Comparison of ENCODE assay signal across 8 cellular contexts in the genomic region with DNA sequence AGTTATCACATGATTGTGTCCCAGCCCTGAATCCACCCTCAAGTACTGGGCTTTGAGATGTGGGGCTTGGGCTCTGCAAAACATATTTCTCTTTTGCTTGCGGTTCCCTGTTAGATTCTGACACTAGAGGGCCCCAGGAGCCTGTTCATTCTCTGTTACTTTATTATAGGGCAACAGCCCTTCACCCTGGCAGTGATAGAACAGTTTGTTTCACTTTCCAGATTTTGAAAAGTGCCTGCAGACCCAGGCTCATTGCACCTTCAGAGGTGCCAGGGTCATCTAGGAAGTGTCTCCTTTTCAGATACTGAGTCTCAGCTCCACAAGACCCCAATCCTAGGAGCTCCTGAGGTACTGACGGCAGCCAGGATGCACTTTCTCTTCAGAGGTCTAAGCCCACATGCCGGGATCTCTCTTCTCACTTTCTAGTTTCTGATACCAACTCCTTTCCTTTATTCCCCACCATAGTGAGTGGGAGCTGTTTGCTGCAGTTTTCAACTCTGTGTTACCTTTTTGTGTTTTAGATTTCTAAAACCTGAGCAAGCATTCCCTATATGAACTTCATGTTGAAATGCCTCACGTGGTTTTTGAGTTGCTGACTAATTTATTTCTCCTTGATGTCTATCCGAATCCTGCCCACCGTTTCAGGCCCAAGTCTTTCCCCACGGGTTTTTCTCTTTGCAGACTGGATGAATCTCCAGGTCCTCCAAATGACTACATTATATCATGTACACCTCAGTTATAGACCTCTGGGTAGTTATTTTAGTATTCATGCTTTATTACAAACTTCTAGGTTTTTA. TPM values are rescaled to one million over a fixed set of nuclear protein-coding genes. Genes with fewer than 3 reads are reported as not detected.
A peak's percentile ranks its signal among the peaks of the same experiment; 100 is the strongest.
DNase-seq lines count a peak whose midpoint lies in the region; ATAC-seq and TF ChIP-seq lines count a peak whose summit lies in the region.

No MANE protein-coding gene starts in this region.

- H3K4me1 Mint-ChIP-seq in Caco-2 (ENCODE audit: low read depth, unreplicated experiment) = no peaks in the 10 kb centered on the region
- no peaks in the 10 kb centered on the region for H3K4me1 Mint-ChIP-seq in progenitor cell of endocrine pancreas (ENCODE audit: low read depth)

- BruUV-seq in Caco-2 (replicated peaks; lab: Mats Ljungman, UMichigan) = no TSS peak

- POLR2A ChIA-PET in Caco-2 (lab: Charles Lee) = no interaction called here

- peak; percentile 79 for ATAC-seq in GM19455 (IDR thresholded peaks at IDR 0.05; ENCODE audit: unreplicated experiment)
- peak; percentile 91 for ATAC-seq in RWPE2 (ENCODE audit: low read depth)
- no peak for ATAC-seq in HG03097 (IDR thresholded peaks at IDR 0.05; ENCODE audit: low FRiP score, unreplicated experiment)

- H3K4me3 ChIP-seq in Caco-2 (ENCODE audit: low read depth, low read length) (no peak overlapping the region), RWPE2 (ENCODE audit: severe bottlenecking) (peak overlapping the region; percentile 17)

- CTCF ChIA-PET in Caco-2 (lab: Charles Lee) = no interaction called here

- no peak overlapping the region for H3K4me3 Mint-ChIP-seq in Caco-2 (ENCODE audit: unreplicated experiment)
- H3K4me3 Mint-ChIP-seq in progenitor cell of endocrine pancreas (ENCODE audit: low read depth) = no peak overlapping the region

- no peaks in the 10 kb centered on the region for H3K36me3 ChIP-seq in Caco-2 (ENCODE audit: control insufficient read depth, insufficient read depth, low read length)
- no peaks in the 10 kb centered on the region for H3K36me3 ChIP-seq in RWPE2 (ENCODE audit: low read depth)

- H3K4me1 ChIP-seq in Caco-2 = no peaks in the 10 kb centered on the region
- H3K4me1 ChIP-seq in RWPE2 (ENCODE audit: insufficient read depth, poor library complexity, severe bottlenecking) = peaks cover 3% of the 10 kb centered on the region

- intact Hi-C loops in Caco-2 (cut with micrococcal nuclease; ENCODE audit: unreplicated experiment) = loop anchor here (1.0 kb wide), 1 partner anchor 472 kb away; no protein-coding TSS in a partner anchor

- H3K27me3 ChIP-seq in Caco-2 (replicated peaks; ENCODE audit: control insufficient read depth, insufficient read depth, low read length) (no peaks in the 10 kb centered on the region), RWPE2 (ENCODE audit: insufficient read depth, poor library complexity, severe bottlenecking) (no peaks in the 10 kb centered on the region)

- no peaks in the 10 kb centered on the region for H3K27me3 Mint-ChIP-seq in Caco-2 (ENCODE audit: insufficient read depth, unreplicated experiment)
- peaks cover 32% of the 10 kb centered on the region for H3K27me3 Mint-ChIP-seq in progenitor cell of endocrine pancreas

- no peak overlapping the region for H3K27ac Mint-ChIP-seq in Caco-2 (ENCODE audit: unreplicated experiment)
- H3K27ac Mint-ChIP-seq in progenitor cell of endocrine pancreas = no peak overlapping the region

- H3K27ac ChIP-seq in RWPE2 (ENCODE audit: poor library complexity, severe bottlenecking) = no peak overlapping the region

- DNase-seq in Caco-2 (peak; percentile 55 to 71), RWPE2 (ENCODE audit: low spot score) (no peak), germinal center (ENCODE audit: low spot score) (peak; percentile 47), progenitor cell of endocrine pancreas (ENCODE audit: low spot score, unreplicated experiment) (peak; percentile 20)
- peak; percentile 56 for DNase-seq in activated naive CD4-positive, alpha-beta T cell treated with Interleukin-2 at 50 U/mL for 16 hours

- H3K9me3 ChIP-seq in Caco-2 (no peaks in the 10 kb centered on the region), RWPE2 (ENCODE audit: severe bottlenecking) (no peaks in the 10 kb centered on the region)

- H3K36me3 Mint-ChIP-seq in Caco-2 (ENCODE audit: insufficient read depth, unreplicated experiment) (no peaks in the 10 kb centered on the region), progenitor cell of endocrine pancreas (ENCODE audit: insufficient read depth) (no peaks in the 10 kb centered on the region)

- TF ChIP-seq CTCF in Caco-2 (IDR thresholded peaks at IDR 0.05; ENCODE audit: insufficient read depth in 1 of 2, low read depth in 1 of 2, low read length in 1 of 2, severe bottlenecking in 1 of 2, unreplicated experiment in 1 of 2) (peak; percentile 71 to 86), LNCAP (IDR thresholded peaks at IDR 0.05) (peak; percentile 72), RWPE2 (IDR thresholded peaks at IDR 0.05; ENCODE audit: poor library complexity, severe bottlenecking) (peak; percentile 90), progenitor cell of endocrine pancreas (IDR thresholded peaks at IDR 0.05; ENCODE audit: unreplicated experiment) (peak; percentile 80)

- no peaks in the 10 kb centered on the region for H3K9me3 Mint-ChIP-seq in Caco-2 (ENCODE audit: unreplicated experiment)
- no peaks in the 10 kb centered on the region for H3K9me3 Mint-ChIP-seq in progenitor cell of endocrine pancreas (ENCODE audit: low read depth)

RNA-seq across cellular contexts. Expression of a gene that starts 10.9 kb away (rescaled TPM):
- 15.1 and 17.0 TPM in 2 replicates for total RNA-seq in Caco-2 (2022)
- total RNA-seq in progenitor cell of endocrine pancreas = 23.6 and 25.5 TPM in 2 replicates

RNA-seq across cellular contexts. Expression of a gene that starts 51.9 kb away (rescaled TPM):
- 22.5 and 26.1 TPM in 2 replicates for total RNA-seq in Caco-2 (2022)
- total RNA-seq in progenitor cell of endocrine pancreas = 39.7 and 46.5 TPM in 2 replicates
